In genomic region chr3:160564949-160565441, GRCh38 we compare ENCODE assay signal across 8 cellular contexts. TPM values are rescaled to one million over a fixed set of nuclear protein-coding genes. Genes with fewer than 3 reads are reported as not detected.
DNase-seq lines count a peak whose midpoint lies in the region; ATAC-seq, FAIRE-seq and TF ChIP-seq lines count a peak whose summit lies in the region.

No MANE protein-coding gene starts in this region.

- no peaks in the 10 kb centered on the region for H3K9me3 ChIP-seq in DOHH2 (ENCODE audit: control insufficient read depth, insufficient read depth, low read length)
- H3K9me3 ChIP-seq in SK-N-MC (ENCODE audit: low read depth, low read length): 0 out of 2 replicates have a peak, but pooled peaks cover 3% of the 10 kb centered on the region
- H3K9me3 ChIP-seq in small intestine (ENCODE audit: control insufficient read depth, low read depth): no peaks in the 10 kb centered on the region

- peaks cover 22% of the 10 kb centered on the region for H4K20me1 ChIP-seq in DOHH2 (ENCODE audit: control insufficient read depth, insufficient read depth, low read depth, low read length)

- H3K27me3 ChIP-seq in DOHH2 (ENCODE audit: control insufficient read depth, low read length) (no peaks in the 10 kb centered on the region), small intestine (ENCODE audit: control insufficient read depth in 2 of 2, insufficient read depth in 2 of 2, low read length in 2 of 2) (no peaks in the 10 kb centered on the region)

- H3K36me3 ChIP-seq in DOHH2 (ENCODE audit: control insufficient read depth, low read length) (peaks cover 60% of the 10 kb centered on the region), SK-N-MC (ENCODE audit: insufficient read depth, low read length) (peaks cover 38% of the 10 kb centered on the region), small intestine (ENCODE audit: control insufficient read depth in 2 of 2, insufficient read depth in 2 of 2, low read length in 2 of 2) (no peaks in the 10 kb centered on the region)

- no peak for DNase-seq in SK-N-MC (ENCODE audit: low read depth, low spot score)
- DNase-seq in astrocyte of the hippocampus (ENCODE audit: low read depth, low spot score): peak; percentile 78
- DNase-seq in small intestine: peak; percentile 77
- no peak for DNase-seq in mesenteric fat pad (ENCODE audit: low spot score)

- peak overlapping the region; percentile 92 for H3K9ac ChIP-seq in SK-N-MC (ENCODE audit: insufficient read length)

- ATAC-seq in GM19467 (IDR thresholded peaks at IDR 0.05; ENCODE audit: unreplicated experiment) (peak; percentile 38), HG03565 (IDR thresholded peaks at IDR 0.05; ENCODE audit: unreplicated experiment) (peak; percentile 30)

- peaks cover 41% of the 10 kb centered on the region for H3K4me1 ChIP-seq in DOHH2 (ENCODE audit: control insufficient read depth, low read length)
- H3K4me1 ChIP-seq in small intestine (ENCODE audit: control insufficient read depth in 2 of 2, insufficient read depth in 1 of 2, low read depth in 1 of 2, low read length in 1 of 2): peaks cover 0 to 4% of the 10 kb centered on the region in 2 donors

- H3K27ac ChIP-seq in DOHH2 (ENCODE audit: low read depth, low read length): peak overlapping the region; percentile 73
- peak overlapping the region; percentile 81; the same call in 1 of the 2 replicates for H3K27ac ChIP-seq in SK-N-MC
- peak overlapping the region; percentile 88 to 93 for H3K27ac ChIP-seq in small intestine (ENCODE audit: low read depth in 1 of 2, low read length in 1 of 2)

- H3K79me2 ChIP-seq in DOHH2 (ENCODE audit: control insufficient read depth, low read length): peaks cover 71% of the 10 kb centered on the region

- H3K4me3 ChIP-seq in DOHH2 (ENCODE audit: low read length) (peak overlapping the region; percentile 94), SK-N-MC (peak overlapping the region; percentile 89), iPS-11a (ENCODE audit: low read depth, low read length) (peak overlapping the region; percentile 85), small intestine (ENCODE audit: low read depth in 1 of 2, low read length in 2 of 2) (peak overlapping the region; percentile 69 to 77)

- H3K4me2 ChIP-seq in DOHH2 (ENCODE audit: low read length): peak overlapping the region; percentile 51

- 0 to 1% (median 0%) methylated on average over 36 to 62 of the region's 62 CpGs for WGBS in small intestine, 3 donors

- no peaks in the 10 kb centered on the region for H3K9me2 ChIP-seq in DOHH2 (replicated peaks; ENCODE audit: control insufficient read depth, low read length)

- FAIRE-seq in small intestine (lab: Jason Lieb, UNC): no peak

- TF ChIP-seq CTCF in DOHH2 (IDR thresholded peaks at IDR 0.05; ENCODE audit: low read depth, low read length, poor library complexity, severe bottlenecking): no peak

- H3F3A ChIP-seq in DOHH2 (ENCODE audit: control insufficient read depth, insufficient read depth): 0 out of 2 replicates have a peak, but pooled peaks cover 5% of the 10 kb centered on the region

RNA-seq across cellular contexts. Expression of gene KPNA4, which starts 0.4 kb away (rescaled TPM):
- 10 to 100 TPM; 12.7 to 13.2 (median 13.0) TPM for polyA plus RNA-seq in small intestine
- total RNA-seq in mesenteric fat pad: 64.3 TPM

Comparison
In these comparisons a context has a peak if more than half of its experiments do, and no peak if none do; other contexts are left out.
1. DNase-seq: peak in astrocyte of the hippocampus (single experiment) and small intestine (single experiment); none in SK-N-MC (single experiment) and mesenteric fat pad (single experiment).
2. Peak in every context shown above with its lines, with median percentiles within 50 percentile points of each other: H3K27ac ChIP-seq and H3K4me3 ChIP-seq.